16 cellular contexts compared by ENCODE assay signal in the genomic region with DNA sequence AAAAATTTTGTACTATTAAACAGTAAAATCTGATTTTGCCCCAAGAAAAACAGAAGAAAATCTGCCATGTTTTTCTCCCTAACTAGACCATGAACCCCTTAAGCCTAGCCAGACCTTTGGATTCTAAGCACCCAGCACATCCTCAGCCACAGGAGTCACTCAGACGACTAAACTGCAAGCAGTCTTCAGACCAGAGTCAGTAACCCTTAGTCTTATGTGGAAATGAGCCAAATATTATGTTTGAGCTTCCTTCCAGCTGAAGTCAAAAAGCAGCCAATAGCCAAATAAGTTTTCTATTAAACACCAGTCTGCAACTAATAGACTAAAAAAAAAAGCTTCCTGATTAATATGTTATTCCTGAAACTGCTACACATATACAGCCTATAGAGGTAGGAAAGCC.
"Had no signal": no experiment of that assay in that cellular context is flagged by ENCODE, and none has a peak within 500 bp of the region (broad histone marks: within the 10 kb centered on the region; RNA-seq: fewer than 3 reads in every experiment).

No MANE protein-coding gene starts in this region.

- H3K27ac ChIP-seq: breast epithelium, parathyroid adenoma, tibial artery had no signal

- H3K27ac Mint-ChIP-seq: activated CD4-positive, alpha-beta memory T cell treated with anti-CD3 and anti-CD28 coated beads for 36 hours; activated CD4-positive, alpha-beta T cell treated with anti-CD3 and anti-CD28 coated beads for 36 hours; stimulated activated memory B cell treated with anti-CD40 and anti-IgM and Interleukin-4, amounts not matched to agents 10 μg/mL and 1 μg/mL and 100 μg/mL, for 72 hours had no signal

- H2AFZ ChIP-seq: parathyroid adenoma had no signal

- H3K9ac ChIP-seq: parathyroid adenoma had no signal

- H3K4me1 ChIP-seq: breast epithelium, parathyroid adenoma had no signal

- H3K9me3 Mint-ChIP-seq: activated CD4-positive, alpha-beta memory T cell treated with anti-CD3 and anti-CD28 coated beads for 36 hours; stimulated activated memory B cell treated with anti-CD40 and anti-IgM and Interleukin-4, amounts not matched to agents 10 μg/mL and 1 μg/mL and 100 μg/mL, for 72 hours had no signal

- ATAC-seq: activated CD4-positive, alpha-beta T cell treated with anti-CD3 and anti-CD28 coated beads for 36 hours; esophagus mucosa; naive thymus-derived CD4-positive, alpha-beta T cell; SK-N-SH treated with all-trans-retinoic acid at 6 μM for 48 hours; stimulated activated memory B cell treated with anti-CD40 and anti-IgM and Interleukin-4, amounts not matched to agents 10 μg/mL and 1 μg/mL and 100 μg/mL, for 72 hours had no signal

- H3K36me3 ChIP-seq: breast epithelium had no signal

- H3K4me3 ChIP-seq: breast epithelium, tibial artery had no signal

- H3K27me3 Mint-ChIP-seq: activated CD4-positive, alpha-beta memory T cell treated with anti-CD3 and anti-CD28 coated beads for 36 hours; activated CD4-positive, alpha-beta T cell treated with anti-CD3 and anti-CD28 coated beads for 36 hours; naive thymus-derived CD4-positive, alpha-beta T cell; stimulated activated memory B cell treated with anti-CD40 and anti-IgM and Interleukin-4, amounts not matched to agents 10 μg/mL and 1 μg/mL and 100 μg/mL, for 72 hours had no signal

- H3K27me3 ChIP-seq: breast epithelium, tibial artery had no signal

- DNase-seq: activated CD4-positive, alpha-beta memory T cell treated with anti-CD3 and anti-CD28 coated beads for 36 hours; activated CD4-positive, alpha-beta T cell treated with anti-CD3 and anti-CD28 coated beads for 36 hours; activated gamma-delta T cell treated with Interleukin-2 at 50 U/mL for 16 hours; aorta; foreskin melanocyte; mammary epithelial cell; naive thymus-derived CD4-positive, alpha-beta T cell; SHP77 treated with DMSO at 0.1 percent for 48 hours; stimulated activated CD4-positive, alpha-beta T cell treated with anti-CD3 and anti-CD28 coated beads, Interleukin-2, amount 100 ng/mL, for 48 hours; T-helper 1 cell; tibial artery had no signal

- H3K9me3 ChIP-seq: breast epithelium, tibial artery had no signal

- H3K4me3 Mint-ChIP-seq: activated CD4-positive, alpha-beta memory T cell treated with anti-CD3 and anti-CD28 coated beads for 36 hours; activated CD4-positive, alpha-beta T cell treated with anti-CD3 and anti-CD28 coated beads for 36 hours; naive thymus-derived CD4-positive, alpha-beta T cell; stimulated activated memory B cell treated with anti-CD40 and anti-IgM and Interleukin-4, amounts not matched to agents 10 μg/mL and 1 μg/mL and 100 μg/mL, for 72 hours had no signal
